Comparison of ENCODE assay signal across 1 cellular context in genomic region chr1:20706841-20707240, GRCh38.
A peak's percentile ranks its signal among the peaks of the same experiment; 100 is the strongest.
TF ChIP-seq lines count a peak whose summit lies in the region.

No MANE protein-coding gene starts in this region.

TF ChIP-seq in HepG2, 621 proteins besides CTCF, POLR2A, EP300 and RAD21 (continued from another document):
- 0 out of 2 replicates have a peak, but pooled peaks have one; percentile 12 for TF ChIP-seq ARID5B (CRISPR knock-in tag; IDR thresholded peaks at IDR 0.05)
- no peak for TF ChIP-seq TP53 (CRISPR knock-in tag; conservative IDR thresholded peaks at IDR 0.05)
- no peak for TF ChIP-seq FOXP1 (IDR thresholded peaks at IDR 0.05)
- peak; percentile 19; the same call in 1 of the 2 replicates for TF ChIP-seq FOXP1 (CRISPR knock-in tag; IDR thresholded peaks at IDR 0.05)
- TF ChIP-seq HOXD1 (CRISPR knock-in tag; IDR thresholded peaks at IDR 0.05), result no peak
- TF ChIP-seq HNRNPUL1 (IDR thresholded peaks at IDR 0.05; ENCODE audit: low read depth, low read length), result no peak
